ENCODE assay signal across 1 cellular context in genomic region chr11:126337472-126338241, GRCh38.
TF ChIP-seq lines count a peak whose summit lies in the region.

No MANE protein-coding gene starts in this region.

TF ChIP-seq in endothelial cell of umbilical vein, 7 proteins besides CTCF, POLR2A, EP300 and RAD21:
- TF ChIP-seq, protein P1, sequence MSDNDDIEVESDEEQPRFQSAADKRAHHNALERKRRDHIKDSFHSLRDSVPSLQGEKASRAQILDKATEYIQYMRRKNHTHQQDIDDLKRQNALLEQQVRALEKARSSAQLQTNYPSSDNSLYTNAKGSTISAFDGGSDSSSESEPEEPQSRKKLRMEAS (IDR thresholded peaks at IDR 0.05; ENCODE audit: insufficient read depth, insufficient read length): no peak
- no peak for TF ChIP-seq GATA2 (IDR thresholded peaks at IDR 0.05; ENCODE audit: insufficient read depth, insufficient read length, low read depth, low read length)
